ENCODE assay signal across 8 cellular contexts in genomic region chr12:109899345-109899744, GRCh38. TPM values are rescaled to one million over a fixed set of nuclear protein-coding genes. Genes with fewer than 3 reads are reported as not detected.
DNase-seq lines count a peak whose midpoint lies in the region; ATAC-seq, FAIRE-seq and TF ChIP-seq lines count a peak whose summit lies in the region.
"Not testable (repeated sequence)": the region's sequence is repeated elsewhere in the genome, so short reads cannot be mapped to it uniquely, and the experiment has no call there.

No MANE protein-coding gene starts in this region.

- not testable (repeated sequence) for H4K91ac ChIP-seq in H1 (replicated peaks; ENCODE audit: insufficient read length, low read length)

- not testable (repeated sequence) for TF ChIP-seq POLR2A in H1 (IDR thresholded peaks at IDR 0.05; ENCODE audit: control extremely low read depth in 1 of 2, low read depth in 2 of 2, low read length in 2 of 2)

- not testable (repeated sequence) for H3K9ac ChIP-seq in HUES64 (ENCODE audit: low read depth, low read length); H1 (replicated peaks in 1 of 4; ENCODE audit: extremely low read depth in 1 of 4, low read depth in 3 of 4, low read length in 3 of 4); neural progenitor cell

- ATAC-seq in stimulated activated naive B cell treated with anti-CD40 and anti-IgM and Interleukin-4, amounts not matched to agents 10 μg/mL and 1 μg/mL and 100 μg/mL, for 72 hours (replicated peaks) = not testable (repeated sequence)

- POLR2A ChIA-PET in BJ (lab: Charles Lee); H1 (lab: Charles Lee; ENCODE audit: partially characterized antibody): not testable (repeated sequence)

- peak overlapping the region; percentile 8 for H3K27ac Mint-ChIP-seq in T-helper 1 cell treated with Interleukin-12 subunit alpha and Interleukin-12 subunit beta and Interleukin-4 antibody, amounts not matched to agents 30 μg/mL and 1 μg/mL, for 36 hours
- H3K27ac Mint-ChIP-seq in activated naive CD8-positive, alpha-beta T cell = peak overlapping the region; percentile 99
- peak overlapping the region; percentile 90 to 100 (median 97) for H3K27ac Mint-ChIP-seq in immature natural killer cell
- not testable (repeated sequence) for H3K27ac Mint-ChIP-seq in neural progenitor cell; stimulated activated naive B cell treated with anti-CD40 and anti-IgM and Interleukin-4, amounts not matched to agents 10 μg/mL and 1 μg/mL and 100 μg/mL, for 72 hours

- H3K27me3 ChIP-seq in BJ (ENCODE audit: control insufficient read depth, insufficient read depth, low read length); neural progenitor cell: not testable (repeated sequence)
- H3K27me3 ChIP-seq in HUES64 (ENCODE audit: insufficient read depth, low read length) (peaks cover 93% of the 10 kb centered on the region), H1 (replicated peaks in 1 of 4; ENCODE audit: control insufficient read depth in 3 of 4, extremely low read depth in 1 of 4, insufficient read depth in 3 of 4, low read length in 3 of 4) (peaks cover 44 to 84% (median 80%) of the 10 kb centered on the region in 4 experiments)

- H3K9me3 ChIP-seq in HUES64 (ENCODE audit: insufficient read depth, low read depth, low read length); H1 (ENCODE audit: insufficient read depth in 2 of 2, low read depth in 1 of 2, low read length in 1 of 2); neural progenitor cell (ENCODE audit: low read depth): not testable (repeated sequence)

- CTCF ChIA-PET in BJ (lab: Yijun Ruan, JAX) = interaction anchor here (0.8 to 1.3 kb wide), 3 partner anchors 11 to 144 kb away, joined by 3 read pairs; no protein-coding TSS in a partner anchor
- CTCF ChIA-PET in H1 (lab: Charles Lee; ENCODE audit: partially characterized antibody) = interaction anchor here (1.0 to 3.0 kb wide), 7 partner anchors 10 to 94 kb away, joined by 3 to 21 read pairs (median 4); no protein-coding TSS in a partner anchor

- H3K18ac ChIP-seq in H1 (ENCODE audit: extremely low read depth, low read length) = not testable (repeated sequence)

- not testable (repeated sequence) for H2AFZ ChIP-seq in H1 (ENCODE audit: low read length)
- peak overlapping the region; percentile 98 for H2AFZ ChIP-seq in neural progenitor cell (replicated peaks)

- H3K23me2 ChIP-seq in H1 (ENCODE audit: low read depth, low read length) = not testable (repeated sequence)

- peaks cover 36% of the 10 kb centered on the region for H3F3A ChIP-seq in neural progenitor cell (ENCODE audit: low read depth)

- not testable (repeated sequence) for H2BK20ac ChIP-seq in H1 (ENCODE audit: low read length)

- H2BK15ac ChIP-seq in H1 (ENCODE audit: low read length) = not testable (repeated sequence)

- not testable (repeated sequence) for H2AK5ac ChIP-seq in H1 (ENCODE audit: low read depth, low read length)

- not testable (repeated sequence) for H3K4ac ChIP-seq in H1 (replicated peaks; ENCODE audit: insufficient read length, low read depth, low read length)

- H3K14ac ChIP-seq in H1 (ENCODE audit: insufficient read length) = not testable (repeated sequence)

- H3K4me1 ChIP-seq in HUES64 (ENCODE audit: insufficient read depth, low read length) (peaks cover 17% of the 10 kb centered on the region; the same call in 1 of the 2 replicates), H1 (replicated peaks in 1 of 4; ENCODE audit: control insufficient read depth in 3 of 4, insufficient read depth in 4 of 4, low read length in 3 of 4) (peaks cover 0 to 10% (median 2%) of the 10 kb centered on the region in 4 experiments; a peak in 3 of 7 replicates), neural progenitor cell (peaks cover 11% of the 10 kb centered on the region)

- H3K4me2 ChIP-seq in H1 (ENCODE audit: insufficient read depth in 1 of 2, low read depth in 2 of 2, low read length in 2 of 2) = peak overlapping the region; percentile 86 to 93; a peak in 1 of 4 replicates
- peak overlapping the region; percentile 99 for H3K4me2 ChIP-seq in neural progenitor cell

- H2BK5ac ChIP-seq in H1 (ENCODE audit: low read depth, low read length) = not testable (repeated sequence)

- not testable (repeated sequence) for H3K9me3 Mint-ChIP-seq in T-helper 1 cell treated with Interleukin-12 subunit alpha and Interleukin-12 subunit beta and Interleukin-4 antibody, amounts not matched to agents 30 μg/mL and 1 μg/mL, for 36 hours; activated naive CD8-positive, alpha-beta T cell (ENCODE audit: low read depth); immature natural killer cell; neural progenitor cell; stimulated activated naive B cell treated with anti-CD40 and anti-IgM and Interleukin-4, amounts not matched to agents 10 μg/mL and 1 μg/mL and 100 μg/mL, for 72 hours

- H4K8ac ChIP-seq in H1 (ENCODE audit: extremely low read depth, insufficient read depth, low read length) = not testable (repeated sequence)

- H2BK12ac ChIP-seq in H1 (ENCODE audit: low read depth, low read length) = not testable (repeated sequence)

- peak overlapping the region; percentile 61; the same call in 1 of the 2 replicates for H3K4me3 ChIP-seq in BJ (ENCODE audit: low read depth, low read length)
- peak overlapping the region; percentile 71; the same call in 1 of the 2 replicates for H3K4me3 ChIP-seq in HUES64 (ENCODE audit: low read length)
- H3K4me3 ChIP-seq in H1 (ENCODE audit: extremely low read depth in 1 of 4, insufficient read depth in 2 of 4, low read depth in 3 of 4, low read length in 4 of 4) = peak overlapping the region in 1 of 4 experiments; percentile 72; a peak in 2 of 8 replicates
- not testable (repeated sequence) for H3K4me3 ChIP-seq in neural progenitor cell

- not testable (repeated sequence) for H3K56ac ChIP-seq in H1 (replicated peaks; ENCODE audit: insufficient read length, low read depth, low read length)

- DNase-seq in BJ (ENCODE audit: low read depth); H1 (ENCODE audit: low read depth in 1 of 2, low spot score in 2 of 2); immature natural killer cell; neural progenitor cell (ENCODE audit: low spot score); stimulated activated naive B cell treated with anti-CD40 and anti-IgM and Interleukin-4, amounts not matched to agents 10 μg/mL and 1 μg/mL and 100 μg/mL, for 72 hours: not testable (repeated sequence)

- peak overlapping the region; percentile 85 for H3K4me3 Mint-ChIP-seq in T-helper 1 cell treated with Interleukin-12 subunit alpha and Interleukin-12 subunit beta and Interleukin-4 antibody, amounts not matched to agents 30 μg/mL and 1 μg/mL, for 36 hours
- H3K4me3 Mint-ChIP-seq in activated naive CD8-positive, alpha-beta T cell = peak overlapping the region; percentile 96
- peak overlapping the region; percentile 91 to 99 (median 92) for H3K4me3 Mint-ChIP-seq in immature natural killer cell
- H3K4me3 Mint-ChIP-seq in neural progenitor cell = peak overlapping the region; percentile 96
- peak overlapping the region; percentile 87 to 92 for H3K4me3 Mint-ChIP-seq in stimulated activated naive B cell treated with anti-CD40 and anti-IgM and Interleukin-4, amounts not matched to agents 10 μg/mL and 1 μg/mL and 100 μg/mL, for 72 hours

- H3K4me1 Mint-ChIP-seq in T-helper 1 cell treated with Interleukin-12 subunit alpha and Interleukin-12 subunit beta and Interleukin-4 antibody, amounts not matched to agents 30 μg/mL and 1 μg/mL, for 36 hours (ENCODE audit: low read depth) = peaks cover 14% of the 10 kb centered on the region
- peaks cover 21% of the 10 kb centered on the region for H3K4me1 Mint-ChIP-seq in activated naive CD8-positive, alpha-beta T cell (ENCODE audit: low read depth)
- H3K4me1 Mint-ChIP-seq in immature natural killer cell (peaks cover 27 to 38% of the 10 kb centered on the region in 2 donors), neural progenitor cell (peaks cover 16% of the 10 kb centered on the region)
- H3K4me1 Mint-ChIP-seq in stimulated activated naive B cell treated with anti-CD40 and anti-IgM and Interleukin-4, amounts not matched to agents 10 μg/mL and 1 μg/mL and 100 μg/mL, for 72 hours = peaks cover 14 to 26% of the 10 kb centered on the region in 2 donors

- not testable (repeated sequence) for H2BK120ac ChIP-seq in H1 (replicated peaks; ENCODE audit: low read depth, low read length)

- not testable (repeated sequence) for TF ChIP-seq EP300 in H1 (IDR thresholded peaks at IDR 0.05; ENCODE audit: borderline replicate concordance in 1 of 2, low read depth in 2 of 2, low read length in 2 of 2)

- 94% methylated on average over 15 of the region's 15 CpGs for WGBS in HUES64
- WGBS in H1 (ENCODE audit: extremely low coverage in 1 of 2, insufficient coverage in 1 of 2, insufficient read length in 1 of 2, insufficient replicate concordance in 2 of 2, low coverage in 1 of 2, low lambda C conversion rate in 2 of 2, missing lambda C conversion rate in 1 of 2), 2 experiments = 91% methylated on average over 15 of the region's 15 CpGs; no CpG with 5 or more reads in 1 of the 2 experiments

- H3K27ac ChIP-seq in HUES64 (ENCODE audit: low read depth, low read length); H1 (ENCODE audit: low read depth, low read length); neural progenitor cell: not testable (repeated sequence)

- H3K79me2 ChIP-seq in H1 (ENCODE audit: control insufficient read depth in 1 of 2, insufficient read depth in 2 of 2, low read length in 2 of 2) = not testable (repeated sequence)
- H3K79me2 ChIP-seq in neural progenitor cell (ENCODE audit: low read depth) = peaks cover 21% of the 10 kb centered on the region

- H3K79me1 ChIP-seq in H1 (ENCODE audit: low read depth, low read length) = not testable (repeated sequence)

- not testable (repeated sequence) for H3K36me3 Mint-ChIP-seq in T-helper 1 cell treated with Interleukin-12 subunit alpha and Interleukin-12 subunit beta and Interleukin-4 antibody, amounts not matched to agents 30 μg/mL and 1 μg/mL, for 36 hours (ENCODE audit: low read depth); activated naive CD8-positive, alpha-beta T cell; immature natural killer cell; neural progenitor cell; stimulated activated naive B cell treated with anti-CD40 and anti-IgM and Interleukin-4, amounts not matched to agents 10 μg/mL and 1 μg/mL and 100 μg/mL, for 72 hours

- not testable (repeated sequence) for TF ChIP-seq RAD21 in H1 (IDR thresholded peaks at IDR 0.05 in 1 of 2, conservative IDR thresholded peaks at IDR 0.05 in 1 of 2; ENCODE audit: low read depth in 2 of 2, low read length in 2 of 2)

- H4K20me1 ChIP-seq in H1 (replicated peaks in 1 of 2; ENCODE audit: control insufficient read depth in 1 of 2, insufficient read depth in 2 of 2, low read length in 2 of 2); neural progenitor cell (ENCODE audit: low read depth): not testable (repeated sequence)

- not testable (repeated sequence) for H3K36me3 ChIP-seq in BJ (ENCODE audit: control insufficient read depth, insufficient read depth, low read length); H1 (ENCODE audit: control insufficient read depth in 2 of 4, insufficient read depth in 4 of 4, low read length in 3 of 4); neural progenitor cell
- H3K36me3 ChIP-seq in HUES64 (ENCODE audit: insufficient read depth, low read length) = peaks cover 13% of the 10 kb centered on the region; the same call in 1 of the 2 replicates

- not testable (repeated sequence) for H3K27me3 Mint-ChIP-seq in T-helper 1 cell treated with Interleukin-12 subunit alpha and Interleukin-12 subunit beta and Interleukin-4 antibody, amounts not matched to agents 30 μg/mL and 1 μg/mL, for 36 hours (ENCODE audit: low read depth); activated naive CD8-positive, alpha-beta T cell; immature natural killer cell (ENCODE audit: low read depth in 3 of 3); neural progenitor cell (ENCODE audit: insufficient read depth, low read depth); stimulated activated naive B cell treated with anti-CD40 and anti-IgM and Interleukin-4, amounts not matched to agents 10 μg/mL and 1 μg/mL and 100 μg/mL, for 72 hours

- TF ChIP-seq CTCF in BJ (IDR thresholded peaks at IDR 0.05; ENCODE audit: insufficient read depth, low read depth, low read length); H1 (IDR thresholded peaks at IDR 0.05; ENCODE audit: control extremely low read depth in 1 of 3, insufficient read depth in 1 of 3, low read depth in 1 of 3, low read length in 3 of 3); neural progenitor cell (IDR thresholded peaks at IDR 0.05): not testable (repeated sequence)

- not testable (repeated sequence) for H4K5ac ChIP-seq in H1 (ENCODE audit: insufficient read length, low read depth, low read length)

- not testable (repeated sequence) for FAIRE-seq in H1 (lab: Jason Lieb, UNC)

- not testable (repeated sequence) for H3K23ac ChIP-seq in H1 (ENCODE audit: insufficient read length)

RNA-seq across cellular contexts. Expression of gene TCHP, which starts 0.7 kb away (rescaled TPM):
- polyA plus RNA-seq in BJ (2011; rRNA removed) = 6.3 and 9.1 TPM in 2 replicates
- polyA minus RNA-seq in BJ (2011; rRNA and poly(A)+ RNA removed) = 3.1 and 3.4 TPM in 2 replicates
- polyA plus RNA-seq in HUES64 (2013, experiment 1 of 2) = 10.7 TPM
- polyA plus RNA-seq in HUES64 (2013, experiment 2 of 2) = 13.9 TPM
- 4.5 TPM in 2 replicates for total RNA-seq in H1 (2021; fragmentation: NEBNext Ultra II Directional; extraction: Animal tissue kit (Norgen Biotek cat#: 25700))
- polyA plus RNA-seq in H1 (2011; rRNA removed) = 2.8 and 4.8 TPM in 2 replicates
- 8.7 TPM for polyA plus RNA-seq in H1 (2011; cell fraction: cytosol; rRNA removed)
- 15.7 TPM for polyA plus RNA-seq in H1 (2011; cell fraction: nucleus; rRNA removed)
- 5.5 to 11.3 TPM (median 8.0 TPM) in 4 replicates for polyA plus RNA-seq in H1 (2012, experiment 1 of 2)
- polyA plus RNA-seq in H1 (2012, experiment 2 of 2) = 0.92 TPM
- polyA plus RNA-seq in H1 (2013, experiment 1 of 2) = 4.4 TPM
- polyA plus RNA-seq in H1 (2013, experiment 2 of 2) = 4.1 TPM
- polyA minus RNA-seq in H1 (2011; rRNA and poly(A)+ RNA removed) = 2.8 TPM in 2 replicates
- polyA minus RNA-seq in H1 (2011; cell fraction: cytosol; rRNA and poly(A)+ RNA removed) = 5.1 TPM
- polyA minus RNA-seq in H1 (2011; cell fraction: nucleus; rRNA and poly(A)+ RNA removed) = 4.5 TPM
- 10 to 100 TPM in 1 of 3 donors, 1 to 10 TPM in 2; 2.9 to 22.8 (median 9.1) TPM for polyA plus RNA-seq in immature natural killer cell
- total RNA-seq in neural progenitor cell (ENCODE audit: low replicate concordance) = 15.2 and 20.0 TPM in 2 replicates

RNA-seq across cellular contexts. Expression of gene GLTP, which starts 19.0 kb away (rescaled TPM):
- 33.8 and 35.1 TPM in 2 replicates for polyA plus RNA-seq in BJ (2011; rRNA removed)
- 34.9 and 85.1 TPM in 2 replicates for polyA minus RNA-seq in BJ (2011; rRNA and poly(A)+ RNA removed)
- polyA plus RNA-seq in HUES64 (2013, experiment 1 of 2) = 20.2 TPM
- polyA plus RNA-seq in HUES64 (2013, experiment 2 of 2) = 22.6 TPM
- 24.4 and 26.1 TPM in 2 replicates for total RNA-seq in H1 (2021; fragmentation: NEBNext Ultra II Directional; extraction: Animal tissue kit (Norgen Biotek cat#: 25700))
- 9.8 and 10.0 TPM in 2 replicates for polyA plus RNA-seq in H1 (2011; rRNA removed)
- 12.2 TPM for polyA plus RNA-seq in H1 (2011; cell fraction: cytosol; rRNA removed)
- polyA plus RNA-seq in H1 (2011; cell fraction: nucleus; rRNA removed) = 8.2 TPM
- 15.6 to 22.3 TPM (median 17.5 TPM) in 4 replicates for polyA plus RNA-seq in H1 (2012, experiment 1 of 2)
- 14.4 TPM for polyA plus RNA-seq in H1 (2012, experiment 2 of 2)
- polyA plus RNA-seq in H1 (2013, experiment 1 of 2) = 31.7 TPM
- polyA plus RNA-seq in H1 (2013, experiment 2 of 2) = 35.2 TPM
- polyA minus RNA-seq in H1 (2011; rRNA and poly(A)+ RNA removed) = 18.8 and 24.0 TPM in 2 replicates
- polyA minus RNA-seq in H1 (2011; cell fraction: cytosol; rRNA and poly(A)+ RNA removed) = 18.6 TPM
- polyA minus RNA-seq in H1 (2011; cell fraction: nucleus; rRNA and poly(A)+ RNA removed) = 4.0 TPM
- 10 to 100 TPM; 64.8 to 95.1 (median 71.9) TPM for polyA plus RNA-seq in immature natural killer cell
- total RNA-seq in neural progenitor cell (ENCODE audit: low replicate concordance) = 16.6 and 24.0 TPM in 2 replicates
